8 cellular contexts compared by ENCODE assay signal in genomic region chr19:36488118-36488815, GRCh38. TPM values are rescaled to one million over a fixed set of nuclear protein-coding genes. Genes with fewer than 3 reads are reported as not detected.
DNase-seq lines count a peak whose midpoint lies in the region; ATAC-seq and TF ChIP-seq lines count a peak whose summit lies in the region.

No MANE protein-coding gene starts in this region.

- no peaks in the 10 kb centered on the region for H3K27me3 ChIP-seq in duodenal mucosa (ENCODE audit: control insufficient read depth in 1 of 2, insufficient read depth in 2 of 2, low read length in 2 of 2)

- H3K4me3 Mint-ChIP-seq in neural crest cell, result peak overlapping the region; percentile 99

- peaks cover 4 to 15% of the 10 kb centered on the region in 2 donors for H3K4me1 ChIP-seq in duodenal mucosa (ENCODE audit: control insufficient read depth in 1 of 2, insufficient read depth in 2 of 2, low read length in 2 of 2)

- peak; percentile 54 for DNase-seq in M059J (ENCODE audit: low read depth)
- DNase-seq in neural crest cell (ENCODE audit: low read depth, low spot score), result no peak
- no peak for DNase-seq in caudate nucleus (lab: John Stamatoyannopoulos, UW)
- no peak for DNase-seq in NCI-H2107 (lab: John Stamatoyannopoulos, UW)
- no peak for DNase-seq in COLO668 (lab: John Stamatoyannopoulos, UW; ENCODE audit: unreplicated experiment)

- H3K9me3 ChIP-seq in duodenal mucosa (ENCODE audit: control insufficient read depth in 1 of 2, low read length in 2 of 2), result peaks cover 7 to 8% of the 10 kb centered on the region in 2 donors

- H3K9me3 Mint-ChIP-seq in neural crest cell, result peaks cover 16% of the 10 kb centered on the region

- H3K27ac Mint-ChIP-seq in neural crest cell (ENCODE audit: unreplicated experiment), result peak overlapping the region; percentile 100

- ATAC-seq in GM21717 (IDR thresholded peaks at IDR 0.05; ENCODE audit: unreplicated experiment), result no peak

- H3K36me3 ChIP-seq in duodenal mucosa (ENCODE audit: control insufficient read depth in 1 of 2, insufficient read depth in 2 of 2, low read length in 2 of 2), result no peaks in the 10 kb centered on the region

- H3K36me3 Mint-ChIP-seq in neural crest cell (ENCODE audit: low read depth), result peaks cover 53% of the 10 kb centered on the region

- H3K27ac ChIP-seq in C4-2B (peak overlapping the region; percentile 90), duodenal mucosa (ENCODE audit: low read depth, low read length) (no peak overlapping the region), caudate nucleus (ENCODE audit: low read depth, low read length) (no peak overlapping the region)

- peaks cover 2% of the 10 kb centered on the region for H3K27me3 Mint-ChIP-seq in neural crest cell (ENCODE audit: low read depth)

- peak overlapping the region; percentile 97 to 99 for H3K4me3 ChIP-seq in duodenal mucosa (ENCODE audit: low read depth in 1 of 2, low read length in 2 of 2)

- peak overlapping the region; percentile 85 to 89 for H3K9ac ChIP-seq in duodenal mucosa (ENCODE audit: low read depth in 1 of 2, low read length in 2 of 2)

- no peak for TF ChIP-seq CTCF in C4-2B (conservative IDR thresholded peaks at IDR 0.05)
- no peak for TF ChIP-seq CTCF in neural crest cell (conservative IDR thresholded peaks at IDR 0.05)

- H3K4me1 Mint-ChIP-seq in neural crest cell, result peaks cover 33% of the 10 kb centered on the region

RNA-seq across cellular contexts. Expression of gene ZNF566, which starts 1.1 kb away (rescaled TPM):
- total RNA-seq in M059J (2014; rRNA removed; shearing (Covaris generic)), result 4.5 and 6.7 TPM in 2 replicates
- 20.8 and 26.9 TPM in 2 replicates for total RNA-seq in neural crest cell

RNA-seq across cellular contexts. Expression of gene ZNF260, which starts 39.8 kb away (rescaled TPM):
- total RNA-seq in M059J (2014; rRNA removed; shearing (Covaris generic)), result 9.1 and 10.2 TPM in 2 replicates
- 32.1 and 46.4 TPM in 2 replicates for total RNA-seq in neural crest cell
